Comparison of ENCODE assay signal across 14 cellular contexts in the genomic region with DNA sequence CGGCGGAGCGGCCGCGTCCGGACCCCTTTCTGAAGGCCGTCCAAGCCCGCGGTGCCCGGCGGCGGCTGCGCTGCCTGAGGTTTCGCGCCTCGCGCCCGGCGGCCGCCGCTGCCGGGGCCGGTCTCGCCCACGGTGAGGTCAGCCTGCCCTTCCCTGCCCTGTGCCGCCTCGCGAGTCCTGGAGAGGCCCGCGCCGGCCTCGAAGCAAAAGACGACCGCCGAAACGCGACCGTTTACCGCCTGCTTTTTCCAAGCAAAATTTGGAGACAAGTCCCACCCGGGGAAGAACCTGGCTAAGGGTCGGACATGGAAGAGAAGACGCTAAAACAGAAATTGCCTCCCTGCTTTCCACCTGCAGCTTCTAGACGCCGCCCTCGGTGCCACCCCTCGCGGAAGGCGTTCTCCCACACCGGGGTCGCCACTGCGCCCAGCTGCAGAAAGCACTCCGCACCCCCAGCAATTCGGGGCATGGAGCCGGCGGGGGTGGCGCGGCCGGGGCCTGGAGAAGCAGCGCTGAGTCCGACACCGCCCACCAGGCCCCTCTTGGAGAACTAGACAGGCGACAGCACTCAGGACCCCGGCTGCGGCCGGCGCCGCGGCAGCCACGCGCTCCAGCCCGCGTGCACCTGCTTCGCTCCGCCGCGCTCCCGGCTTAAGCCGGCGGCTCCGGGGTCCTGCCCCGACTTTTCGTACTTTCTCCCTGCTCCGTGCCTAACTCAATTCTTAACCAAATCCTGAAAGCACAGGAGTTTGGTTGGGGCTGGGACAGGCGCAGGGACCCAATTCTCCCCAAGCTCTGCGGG. TPM values are rescaled to one million over a fixed set of nuclear protein-coding genes. Genes with fewer than 3 reads are reported as not detected.
DNase-seq lines count a peak whose midpoint lies in the region; ATAC-seq, FAIRE-seq and TF ChIP-seq lines count a peak whose summit lies in the region.
"Had no signal": no experiment of that assay in that cellular context is flagged by ENCODE, and none has a peak within 500 bp of the region (broad histone marks: within the 10 kb centered on the region; RNA-seq: fewer than 3 reads in every experiment).

No MANE protein-coding gene starts in this region.

- no peaks in the 10 kb centered on the region for H3K79me2 ChIP-seq in astrocyte (ENCODE audit: insufficient read depth, low read length)

- H3K9me3 ChIP-seq in astrocyte (ENCODE audit: insufficient read depth, low read depth, low read length), result peaks cover 4% of the 10 kb centered on the region
- H3K9me3 ChIP-seq: Peyer's patch had no signal

- H3K4me2 ChIP-seq in astrocyte (ENCODE audit: low read length), result peak overlapping the region; percentile 36

- no peak overlapping the region for H3K4me3 Mint-ChIP-seq in activated CD4-positive, alpha-beta T cell treated with anti-CD3 and anti-CD28 coated beads, Interleukin-2, amount 10 ng/mL, durations not matched to agents 24 days and 14 days
- H3K4me3 Mint-ChIP-seq in astrocyte (ENCODE audit: unreplicated experiment), result no peak overlapping the region
- peak overlapping the region; percentile 74 to 80 for H3K4me3 Mint-ChIP-seq in stimulated activated naive B cell treated with anti-CD40 and anti-IgM and Interleukin-4, amounts not matched to agents 10 μg/mL and 1 μg/mL and 100 μg/mL, for 72 hours

- no peaks in the 10 kb centered on the region for H3K4me1 ChIP-seq in astrocyte (ENCODE audit: insufficient read depth, low read length)

- no peak overlapping the region for H2AFZ ChIP-seq in astrocyte (ENCODE audit: low read depth, low read length)

- H3K36me3 Mint-ChIP-seq in activated CD4-positive, alpha-beta T cell treated with anti-CD3 and anti-CD28 coated beads, Interleukin-2, amount 10 ng/mL, durations not matched to agents 24 days and 14 days (ENCODE audit: low read depth), result no peaks in the 10 kb centered on the region
- H3K36me3 Mint-ChIP-seq in astrocyte (ENCODE audit: low read depth, unreplicated experiment), result no peaks in the 10 kb centered on the region
- no peaks in the 10 kb centered on the region for H3K36me3 Mint-ChIP-seq in stimulated activated naive B cell treated with anti-CD40 and anti-IgM and Interleukin-4, amounts not matched to agents 10 μg/mL and 1 μg/mL and 100 μg/mL, for 72 hours

- FAIRE-seq in astrocyte (lab: Jason Lieb, UNC), result no peak
- FAIRE-seq: A204.1 had no signal

- peak overlapping the region; percentile 34 for H3K27ac Mint-ChIP-seq in activated CD4-positive, alpha-beta T cell treated with anti-CD3 and anti-CD28 coated beads, Interleukin-2, amount 10 ng/mL, durations not matched to agents 24 days and 14 days
- peak overlapping the region; percentile 66 for H3K27ac Mint-ChIP-seq in astrocyte (ENCODE audit: unreplicated experiment)
- peak overlapping the region; percentile 84 for H3K27ac Mint-ChIP-seq in stimulated activated naive B cell treated with anti-CD40 and anti-IgM and Interleukin-4, amounts not matched to agents 10 μg/mL and 1 μg/mL and 100 μg/mL, for 72 hours

- intact Hi-C loops in activated CD4-positive, alpha-beta T cell treated with anti-CD3 and anti-CD28 coated beads, Interleukin-2, amount 10 ng/mL, durations not matched to agents 24 days and 14 days (cut with micrococcal nuclease), result no loop called here

- peaks cover 78% of the 10 kb centered on the region for H3K27me3 ChIP-seq in astrocyte (ENCODE audit: insufficient read depth, low read length)

- H3K9me3 Mint-ChIP-seq in activated CD4-positive, alpha-beta T cell treated with anti-CD3 and anti-CD28 coated beads, Interleukin-2, amount 10 ng/mL, durations not matched to agents 24 days and 14 days, result no peaks in the 10 kb centered on the region
- H3K9me3 Mint-ChIP-seq in astrocyte (ENCODE audit: unreplicated experiment), result peaks cover 16% of the 10 kb centered on the region
- H3K9me3 Mint-ChIP-seq in stimulated activated naive B cell treated with anti-CD40 and anti-IgM and Interleukin-4, amounts not matched to agents 10 μg/mL and 1 μg/mL and 100 μg/mL, for 72 hours, result no peaks in the 10 kb centered on the region

- peaks cover 5% of the 10 kb centered on the region for H4K20me1 ChIP-seq in astrocyte (ENCODE audit: insufficient read depth, low read length)

- no peaks in the 10 kb centered on the region for H3K36me3 ChIP-seq in astrocyte (ENCODE audit: insufficient read depth, low read length)
- H3K36me3 ChIP-seq: brain microvascular endothelial cell, Peyer's patch had no signal

- peaks cover 69% of the 10 kb centered on the region for H3K27me3 Mint-ChIP-seq in activated CD4-positive, alpha-beta T cell treated with anti-CD3 and anti-CD28 coated beads, Interleukin-2, amount 10 ng/mL, durations not matched to agents 24 days and 14 days
- peaks cover 72% of the 10 kb centered on the region for H3K27me3 Mint-ChIP-seq in astrocyte (ENCODE audit: low read depth, unreplicated experiment)
- peaks cover 57 to 87% of the 10 kb centered on the region in 2 donors for H3K27me3 Mint-ChIP-seq in stimulated activated naive B cell treated with anti-CD40 and anti-IgM and Interleukin-4, amounts not matched to agents 10 μg/mL and 1 μg/mL and 100 μg/mL, for 72 hours

- no peak overlapping the region for H3K9ac ChIP-seq in astrocyte (ENCODE audit: low read length)

- no peak overlapping the region for H3K4me3 ChIP-seq in astrocyte (ENCODE audit: insufficient read depth, low read depth, low read length)
- H3K4me3 ChIP-seq: Peyer's patch had no signal

- no peak for ATAC-seq in stimulated activated naive B cell treated with anti-CD40 and anti-IgM and Interleukin-4, amounts not matched to agents 10 μg/mL and 1 μg/mL and 100 μg/mL, for 72 hours (replicated peaks)
- no peak for ATAC-seq in SK-N-SH treated with all-trans-retinoic acid at 6 μM for 48 hours

- peak; percentile 60 for DNase-seq in activated CD4-positive, alpha-beta T cell treated with anti-CD3 and anti-CD28 coated beads, Interleukin-2, amount 10 ng/mL, durations not matched to agents 24 days and 14 days
- DNase-seq in activated CD4-positive, alpha-beta T cell treated with anti-CD3 and anti-CD28 coated beads, Interleukin-2, amount 50 U/mL, for 4 hours, result no peak
- DNase-seq in astrocyte (ENCODE audit: low read depth) (no peak), iPS-NIHi7 (ENCODE audit: extremely low spot score) (peak; percentile 46), DMS79 (lab: John Stamatoyannopoulos, UW) (no peak), activated gamma-delta T cell treated with Interleukin-2 at 50 U/mL for 16 hours (no peak)
- DNase-seq in stimulated activated naive B cell treated with anti-CD40 and anti-IgM and Interleukin-4, amounts not matched to agents 10 μg/mL and 1 μg/mL and 100 μg/mL, for 72 hours, result no peak
- DNase-seq: brain microvascular endothelial cell; NCI-H345; occipital lobe; Peyer's patch; stimulated activated CD4-positive, alpha-beta T cell treated with anti-CD3 and anti-CD28 coated beads, Interleukin-2, amount 100 ng/mL, for 24 hours had no signal

- H3K27ac ChIP-seq in astrocyte (ENCODE audit: low read depth, low read length), result no peak overlapping the region
- H3K27ac ChIP-seq: brain microvascular endothelial cell, Peyer's patch had no signal

- peaks cover 14% of the 10 kb centered on the region for H3K4me1 Mint-ChIP-seq in activated CD4-positive, alpha-beta T cell treated with anti-CD3 and anti-CD28 coated beads, Interleukin-2, amount 10 ng/mL, durations not matched to agents 24 days and 14 days
- H3K4me1 Mint-ChIP-seq in astrocyte (ENCODE audit: low read depth, unreplicated experiment), result peaks cover 2% of the 10 kb centered on the region
- peaks cover 18 to 36% of the 10 kb centered on the region in 2 donors for H3K4me1 Mint-ChIP-seq in stimulated activated naive B cell treated with anti-CD40 and anti-IgM and Interleukin-4, amounts not matched to agents 10 μg/mL and 1 μg/mL and 100 μg/mL, for 72 hours

- no peak for TF ChIP-seq CTCF in astrocyte (IDR thresholded peaks at IDR 0.05; ENCODE audit: insufficient read depth, low read depth, low read length)

TF ChIP-seq in SK-N-SH treated with all-trans-retinoic acid at 6 μM for 48 hours, 23 proteins besides CTCF, POLR2A, EP300 and RAD21:
- TF ChIP-seq OSR1 (CRISPR knock-in tag; IDR thresholded peaks at IDR 0.05) (no peak), BACH2 (CRISPR knock-in tag; IDR thresholded peaks at IDR 0.05; ENCODE audit: borderline replicate concordance) (no peak), ZC3H10 (CRISPR knock-in tag; IDR thresholded peaks at IDR 0.05) (no peak)
- TF ChIP-seq, protein P1, sequence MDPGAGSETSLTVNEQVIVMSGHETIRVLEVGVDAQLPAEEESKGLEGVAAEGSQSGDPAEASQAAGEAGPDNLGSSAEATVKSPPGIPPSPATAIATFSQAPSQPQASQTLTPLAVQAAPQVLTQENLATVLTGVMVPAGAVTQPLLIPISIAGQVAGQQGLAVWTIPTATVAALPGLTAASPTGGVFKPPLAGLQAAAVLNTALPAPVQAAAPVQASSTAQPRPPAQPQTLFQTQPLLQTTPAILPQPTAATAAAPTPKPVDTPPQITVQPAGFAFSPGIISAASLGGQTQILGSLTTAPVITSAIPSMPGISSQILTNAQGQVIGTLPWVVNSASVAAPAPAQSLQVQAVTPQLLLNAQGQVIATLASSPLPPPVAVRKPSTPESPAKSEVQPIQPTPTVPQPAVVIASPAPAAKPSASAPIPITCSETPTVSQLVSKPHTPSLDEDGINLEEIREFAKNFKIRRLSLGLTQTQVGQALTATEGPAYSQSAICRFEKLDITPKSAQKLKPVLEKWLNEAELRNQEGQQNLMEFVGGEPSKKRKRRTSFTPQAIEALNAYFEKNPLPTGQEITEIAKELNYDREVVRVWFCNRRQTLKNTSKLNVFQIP (CRISPR knock-in tag; IDR thresholded peaks at IDR 0.05; ENCODE audit: borderline replicate concordance, low read depth), result no peak
TF ChIP-seq in SK-N-SH treated with all-trans-retinoic acid at 6 μM for 48 hours: peak in this region for 0.

RNA-seq across cellular contexts. Expression of gene FOXF2, which starts 11.0 kb away (rescaled TPM):
- total RNA-seq in activated CD4-positive, alpha-beta T cell treated with anti-CD3 and anti-CD28 coated beads, Interleukin-2, amount 10 ng/mL, durations not matched to agents 24 days and 14 days, result not detected in 2 replicates
- total RNA-seq in astrocyte, result 0.46 and 0.61 TPM in 2 replicates

Comparison
In these comparisons a context has a peak if more than half of its experiments do, and no peak if none do; other contexts are left out.
1. DNase-seq: peak in activated CD4-positive, alpha-beta T cell treated with anti-CD3 and anti-CD28 coated beads, Interleukin-2, amount 10 ng/mL, durations not matched to agents 24 days and 14 days (single experiment) and iPS-NIHi7 (single experiment); none in activated CD4-positive, alpha-beta T cell treated with anti-CD3 and anti-CD28 coated beads, Interleukin-2, amount 50 U/mL, for 4 hours (0 of 2), astrocyte (single experiment), stimulated activated naive B cell treated with anti-CD40 and anti-IgM and Interleukin-4, amounts not matched to agents 10 μg/mL and 1 μg/mL and 100 μg/mL, for 72 hours (single experiment), DMS79 (single experiment) and activated gamma-delta T cell treated with Interleukin-2 at 50 U/mL for 16 hours (single experiment).
2. H3K27ac Mint-ChIP-seq: peak in every context shown above with its lines; median percentile 84 in stimulated activated naive B cell treated with anti-CD40 and anti-IgM and Interleukin-4, amounts not matched to agents 10 μg/mL and 1 μg/mL and 100 μg/mL, for 72 hours; 66 in astrocyte; 34 in activated CD4-positive, alpha-beta T cell treated with anti-CD3 and anti-CD28 coated beads, Interleukin-2, amount 10 ng/mL, durations not matched to agents 24 days and 14 days.
3. H3K4me3 Mint-ChIP-seq: peak in stimulated activated naive B cell treated with anti-CD40 and anti-IgM and Interleukin-4, amounts not matched to agents 10 μg/mL and 1 μg/mL and 100 μg/mL, for 72 hours (2 of 2); none in activated CD4-positive, alpha-beta T cell treated with anti-CD3 and anti-CD28 coated beads, Interleukin-2, amount 10 ng/mL, durations not matched to agents 24 days and 14 days (single experiment) and astrocyte (single experiment).